ENCODE assay signal across 27 cellular contexts in genomic region chr1:218027152-218027551, GRCh38.
"Had no signal": no experiment of that assay in that cellular context is flagged by ENCODE, and none has a peak within 500 bp of the region (broad histone marks: within the 10 kb centered on the region; RNA-seq: fewer than 3 reads in every experiment).

No MANE protein-coding gene starts in this region.

- H3K36me3 ChIP-seq: colonic mucosa, esophagus squamous epithelium, gastrocnemius medialis, heart right ventricle, left lung, lower lobe of right lung had no signal

- H3K36me3 Mint-ChIP-seq: mesothelial cell of epicardium had no signal

- H3K27me3 ChIP-seq: colonic mucosa, esophagus squamous epithelium, gastrocnemius medialis, heart right ventricle, left lung had no signal

- H3K27ac Mint-ChIP-seq: dendritic cell treated with granulocyte-macrophage colony-stimulating factor and Interleukin-4, amounts not matched to agents 40 ng/mL and 50 ng/mL, for 4 days; effector memory CD8-positive, alpha-beta T cell; endodermal cell; mesothelial cell of epicardium had no signal

- H3K9me3 ChIP-seq: colonic mucosa, esophagus squamous epithelium, gastrocnemius medialis, left lung, lower lobe of right lung, mucosa of descending colon had no signal

- H3K4me3 Mint-ChIP-seq: dendritic cell treated with granulocyte-macrophage colony-stimulating factor and Interleukin-4, amounts not matched to agents 40 ng/mL and 50 ng/mL, for 4 days; effector memory CD8-positive, alpha-beta T cell; endodermal cell; mesothelial cell of epicardium had no signal

- H3K4me1 ChIP-seq: colonic mucosa, esophagus squamous epithelium, gastrocnemius medialis, heart right ventricle, left lung, lower lobe of right lung had no signal

- H3K27me3 Mint-ChIP-seq: dendritic cell treated with granulocyte-macrophage colony-stimulating factor and Interleukin-4, amounts not matched to agents 40 ng/mL and 50 ng/mL, for 4 days; effector memory CD8-positive, alpha-beta T cell had no signal

- ATAC-seq: effector memory CD8-positive, alpha-beta T cell; esophagus mucosa; gastrocnemius medialis; heart right ventricle; left cardiac atrium; left lung; left ventricle myocardium superior; lower lobe of right lung; mucosa of descending colon had no signal

- H3K27ac ChIP-seq: colonic mucosa, epithelial cell of prostate, esophagus squamous epithelium, gastrocnemius medialis, heart right ventricle, left lung, lower lobe of right lung had no signal

- H3K4me3 ChIP-seq: colonic mucosa, esophagus squamous epithelium, gastrocnemius medialis, heart right ventricle, left lung, lower lobe of right lung, mucosa of descending colon had no signal

- DNase-seq: colonic mucosa; cortex of kidney; effector CD8-positive, alpha-beta T cell; effector memory CD8-positive, alpha-beta T cell; endodermal cell; erythroblast; esophagus squamous epithelium; foreskin fibroblast; foreskin melanocyte; gastrocnemius medialis; glutamatergic neuron; head of caudate nucleus; heart right ventricle; hippocampal formation; left cardiac atrium; left lung; left ventricle myocardium superior; lower lobe of right lung; mesenchymal stem cell; mucosa of descending colon had no signal

- FAIRE-seq: endometrium, islet of Langerhans, keratinocyte had no signal
